1 cellular context compared by ENCODE assay signal in genomic region chr2:37306024-37306423, GRCh38.
A peak's percentile ranks its signal among the peaks of the same experiment; 100 is the strongest.
TF ChIP-seq lines count a peak whose summit lies in the region.

No MANE protein-coding gene starts in this region.

TF ChIP-seq in K562, 482 proteins besides CTCF, POLR2A, EP300 and RAD21:
- TF ChIP-seq RCOR1 (IDR thresholded peaks at IDR 0.05; ENCODE audit: borderline replicate concordance in 1 of 2, low read depth in 2 of 2, low read length in 2 of 2): peak in 1 of 2 experiments; percentile 79; a peak in 2 of 4 replicates
- no peak for TF ChIP-seq BRF1 (IDR thresholded peaks at IDR 0.05; ENCODE audit: borderline replicate concordance, extremely low read depth, insufficient read length)
- TF ChIP-seq CBFA2T3 (IDR thresholded peaks at IDR 0.05): peak; percentile 62
- TF ChIP-seq NFIC (IDR thresholded peaks at IDR 0.05): peak; percentile 62
- no peak for TF ChIP-seq BRCA1 (IDR thresholded peaks at IDR 0.05)
- TF ChIP-seq BRCA1 (CRISPR knock-in tag; IDR thresholded peaks at IDR 0.05): no peak
- TF ChIP-seq USF1 (CRISPR knock-in tag; IDR thresholded peaks at IDR 0.05): no peak
- TF ChIP-seq KDM1A (IDR thresholded peaks at IDR 0.05): peak; percentile 68 to 74
- TF ChIP-seq HOXB6 (CRISPR knock-in tag; IDR thresholded peaks at IDR 0.05; ENCODE audit: borderline replicate concordance): no peak
- no peak for TF ChIP-seq ZBTB7A (IDR thresholded peaks at IDR 0.05; ENCODE audit: borderline replicate concordance, control insufficient read depth, low read depth, low read length)
- TF ChIP-seq SREBF1 (IDR thresholded peaks at IDR 0.05; ENCODE audit: borderline replicate concordance, low read depth, low read length): no peak
- TF ChIP-seq SIN3A (IDR thresholded peaks at IDR 0.05; ENCODE audit: borderline replicate concordance in 2 of 2, control insufficient read depth in 1 of 2, low read depth in 2 of 2, low read length in 2 of 2): no peak
- TF ChIP-seq TAL1 (IDR thresholded peaks at IDR 0.05): peak; percentile 32; the same call in 1 of the 2 replicates
- peak; percentile 23; the same call in 1 of the 2 replicates for TF ChIP-seq TEAD4 (IDR thresholded peaks at IDR 0.05; ENCODE audit: low read length)
- no peak for TF ChIP-seq TEAD4 (CRISPR knock-in tag; IDR thresholded peaks at IDR 0.05; ENCODE audit: borderline replicate concordance)
